Comparison of ENCODE assay signal across 15 cellular contexts in genomic region chr9:4982720-4983482, GRCh38. TPM values are rescaled to one million over a fixed set of nuclear protein-coding genes. Genes with fewer than 3 reads are reported as not detected.
DNase-seq lines count a peak whose midpoint lies in the region; ATAC-seq and TF ChIP-seq lines count a peak whose summit lies in the region.
"Had no signal": no experiment of that assay in that cellular context is flagged by ENCODE, and none has a peak within 500 bp of the region (broad histone marks: within the 10 kb centered on the region; RNA-seq: fewer than 3 reads in every experiment).

No MANE protein-coding gene starts in this region.

- peak overlapping the region; percentile 94 for H3K27ac Mint-ChIP-seq in activated T-cell treated with anti-CD3 and anti-CD28 coated beads, Interleukin-2, amount 50 U/mL, for 24 hours
- peak overlapping the region; percentile 96 for H3K27ac Mint-ChIP-seq in activated naive CD8-positive, alpha-beta T cell treated with anti-CD3 and anti-CD28 coated beads for 36 hours
- H3K27ac Mint-ChIP-seq in stimulated activated memory B cell treated with anti-CD40 and anti-IgM and Interleukin-4, amounts not matched to agents 10 μg/mL and 1 μg/mL and 100 μg/mL, for 72 hours, result peak overlapping the region; percentile 36

- no peak overlapping the region for H3K9ac ChIP-seq in MM.1S (ENCODE audit: low read length)

- H3K27ac ChIP-seq in MM.1S (ENCODE audit: low read length), result no peak overlapping the region
- H3K27ac ChIP-seq: brain microvascular endothelial cell had no signal

- no peaks in the 10 kb centered on the region for H3K9me2 ChIP-seq in MM.1S (replicated peaks; ENCODE audit: insufficient read depth, low read length)

- H4K20me1 ChIP-seq in MM.1S (ENCODE audit: insufficient read depth, low read length), result no peaks in the 10 kb centered on the region

- DNase-seq in activated T-cell treated with anti-CD3 and anti-CD28 coated beads, Interleukin-2, amount 50 U/mL, for 24 hours, result no peak
- no peak for DNase-seq in activated T-cell treated with anti-CD3 and anti-CD28 coated beads, Interleukin-2, amount 50 U/mL, for 1 hour
- DNase-seq in MM.1S, result no peak
- DNase-seq in activated naive CD8-positive, alpha-beta T cell treated with anti-CD3 and anti-CD28 coated beads for 36 hours, result no peak
- DNase-seq in COLO668 (lab: John Stamatoyannopoulos, UW; ENCODE audit: unreplicated experiment), result no peak
- DNase-seq in NCI-H187 treated with DMSO at 0.1 percent for 48 hours (lab: John Stamatoyannopoulos, UW), result no peak
- DNase-seq in left cardiac atrium, result no peak
- DNase-seq: brain microvascular endothelial cell; DMS153; effector memory CD4-positive, alpha-beta T cell; Karpas-422; NCI-H2107; occipital lobe had no signal

- H3K4me3 Mint-ChIP-seq in activated T-cell treated with anti-CD3 and anti-CD28 coated beads, Interleukin-2, amount 50 U/mL, for 24 hours, result no peak overlapping the region
- H3K4me3 Mint-ChIP-seq in activated naive CD8-positive, alpha-beta T cell treated with anti-CD3 and anti-CD28 coated beads for 36 hours, result peak overlapping the region; percentile 89
- no peak overlapping the region for H3K4me3 Mint-ChIP-seq in stimulated activated memory B cell treated with anti-CD40 and anti-IgM and Interleukin-4, amounts not matched to agents 10 μg/mL and 1 μg/mL and 100 μg/mL, for 72 hours

- peak overlapping the region; percentile 84; the same call in 1 of the 2 replicates for H3K4me2 ChIP-seq in MM.1S (ENCODE audit: low read depth, low read length)

- peaks cover 31% of the 10 kb centered on the region for H3F3A ChIP-seq in MM.1S (ENCODE audit: insufficient read depth, low read length)

- peaks cover 12% of the 10 kb centered on the region for H3K79me2 ChIP-seq in MM.1S (ENCODE audit: low read length)

- no peak overlapping the region for H2AFZ ChIP-seq in MM.1S (ENCODE audit: low read length)

- no peak for TF ChIP-seq CTCF in MM.1S (IDR thresholded peaks at IDR 0.05; ENCODE audit: low read length)

- H3K4me1 Mint-ChIP-seq in activated T-cell treated with anti-CD3 and anti-CD28 coated beads, Interleukin-2, amount 50 U/mL, for 24 hours (ENCODE audit: low read depth), result peaks cover 70% of the 10 kb centered on the region
- peaks cover 54% of the 10 kb centered on the region for H3K4me1 Mint-ChIP-seq in activated naive CD8-positive, alpha-beta T cell treated with anti-CD3 and anti-CD28 coated beads for 36 hours
- peaks cover 52% of the 10 kb centered on the region for H3K4me1 Mint-ChIP-seq in stimulated activated memory B cell treated with anti-CD40 and anti-IgM and Interleukin-4, amounts not matched to agents 10 μg/mL and 1 μg/mL and 100 μg/mL, for 72 hours

- intact Hi-C loops in left cardiac atrium (cut with DNase I), result loop anchor here in 1 of 2 donors (10.0 kb wide), 1 partner anchor 188 kb away; the partner anchor contains the start of gene RCL1

- no peaks in the 10 kb centered on the region for H3K9me3 Mint-ChIP-seq in activated T-cell treated with anti-CD3 and anti-CD28 coated beads, Interleukin-2, amount 50 U/mL, for 24 hours
- no peaks in the 10 kb centered on the region for H3K9me3 Mint-ChIP-seq in activated naive CD8-positive, alpha-beta T cell treated with anti-CD3 and anti-CD28 coated beads for 36 hours
- H3K9me3 Mint-ChIP-seq in stimulated activated memory B cell treated with anti-CD40 and anti-IgM and Interleukin-4, amounts not matched to agents 10 μg/mL and 1 μg/mL and 100 μg/mL, for 72 hours, result no peaks in the 10 kb centered on the region

- no peaks in the 10 kb centered on the region for H3K9me3 ChIP-seq in MM.1S (replicated peaks; ENCODE audit: insufficient read depth, low read length)
- H3K9me3 ChIP-seq: SJSA1 had no signal

- no peaks in the 10 kb centered on the region for H3K27me3 Mint-ChIP-seq in activated T-cell treated with anti-CD3 and anti-CD28 coated beads, Interleukin-2, amount 50 U/mL, for 24 hours
- H3K27me3 Mint-ChIP-seq in activated naive CD8-positive, alpha-beta T cell treated with anti-CD3 and anti-CD28 coated beads for 36 hours, result no peaks in the 10 kb centered on the region
- no peaks in the 10 kb centered on the region for H3K27me3 Mint-ChIP-seq in stimulated activated memory B cell treated with anti-CD40 and anti-IgM and Interleukin-4, amounts not matched to agents 10 μg/mL and 1 μg/mL and 100 μg/mL, for 72 hours

- H3K4me3 ChIP-seq in MM.1S (ENCODE audit: low read length), result no peak overlapping the region
- H3K4me3 ChIP-seq: SJSA1 had no signal

- ATAC-seq in stimulated activated memory B cell treated with anti-CD40 and anti-IgM and Interleukin-4, amounts not matched to agents 10 μg/mL and 1 μg/mL and 100 μg/mL, for 72 hours, result no peak
- no peak for ATAC-seq in left cardiac atrium

- H3K27me3 ChIP-seq in MM.1S (replicated peaks; ENCODE audit: insufficient read depth, low read length), result no peaks in the 10 kb centered on the region
- H3K27me3 ChIP-seq: brain microvascular endothelial cell, SJSA1 had no signal

- H3K36me3 ChIP-seq in MM.1S (replicated peaks; ENCODE audit: insufficient read depth, low read length), result no peaks in the 10 kb centered on the region
- H3K36me3 ChIP-seq: brain microvascular endothelial cell had no signal

- H3K36me3 Mint-ChIP-seq in activated T-cell treated with anti-CD3 and anti-CD28 coated beads, Interleukin-2, amount 50 U/mL, for 24 hours (ENCODE audit: low read depth), result peaks cover 26% of the 10 kb centered on the region
- peaks cover 15% of the 10 kb centered on the region for H3K36me3 Mint-ChIP-seq in activated naive CD8-positive, alpha-beta T cell treated with anti-CD3 and anti-CD28 coated beads for 36 hours
- H3K36me3 Mint-ChIP-seq in stimulated activated memory B cell treated with anti-CD40 and anti-IgM and Interleukin-4, amounts not matched to agents 10 μg/mL and 1 μg/mL and 100 μg/mL, for 72 hours, result no peaks in the 10 kb centered on the region

- peaks cover 33% of the 10 kb centered on the region for H3K4me1 ChIP-seq in MM.1S (ENCODE audit: low read length)

RNA-seq across cellular contexts. Expression of gene JAK2, which starts 2.2 kb away (rescaled TPM):
- 10 to 100 TPM; 33.7 to 35.8 TPM for total RNA-seq in activated naive CD8-positive, alpha-beta T cell treated with anti-CD3 and anti-CD28 coated beads for 36 hours
- 10 to 100 TPM; 11.4 to 11.8 TPM for total RNA-seq in left cardiac atrium

Comparison
In these comparisons a context has a peak if more than half of its experiments do, and no peak if none do; other contexts are left out.
1. H3K27ac Mint-ChIP-seq: peak in every context shown above with its lines; median percentile 96 in activated naive CD8-positive, alpha-beta T cell treated with anti-CD3 and anti-CD28 coated beads for 36 hours; 94 in activated T-cell treated with anti-CD3 and anti-CD28 coated beads, Interleukin-2, amount 50 U/mL, for 24 hours; 36 in stimulated activated memory B cell treated with anti-CD40 and anti-IgM and Interleukin-4, amounts not matched to agents 10 μg/mL and 1 μg/mL and 100 μg/mL, for 72 hours.